10 cellular contexts compared by ENCODE assay signal in the genomic region with DNA sequence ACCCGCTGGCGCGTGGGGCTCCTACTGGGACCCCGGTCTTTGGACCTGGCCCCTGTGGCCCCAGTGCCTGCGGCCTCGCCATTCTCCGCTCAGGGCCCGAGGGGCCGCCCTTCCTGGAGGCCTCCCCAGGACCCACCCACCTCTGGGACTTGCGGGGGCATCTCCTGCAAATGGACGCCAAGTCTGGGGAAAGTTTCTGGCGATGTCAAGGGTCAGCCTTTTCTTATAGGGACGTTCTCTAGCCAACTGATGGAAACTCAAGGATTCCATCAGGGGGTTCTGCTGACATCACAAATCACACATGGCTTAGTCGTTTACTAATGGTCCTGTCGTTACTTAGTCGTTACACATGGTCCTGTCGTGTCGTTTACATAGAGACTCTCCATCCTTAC. TPM values are rescaled to one million over a fixed set of nuclear protein-coding genes. Genes with fewer than 3 reads are reported as not detected.
DNase-seq lines count a peak whose midpoint lies in the region; ATAC-seq and TF ChIP-seq lines count a peak whose summit lies in the region.
"Had no signal": no experiment of that assay in that cellular context is flagged by ENCODE, and none has a peak within 500 bp of the region (broad histone marks: within the 10 kb centered on the region; RNA-seq: fewer than 3 reads in every experiment).

No MANE protein-coding gene starts in this region.

- peak; percentile 26 for DNase-seq in NCI-H82 (lab: John Stamatoyannopoulos, UW)
- no peak for DNase-seq in NCI-H82 treated with DMSO at 0.1 percent for 48 hours (lab: John Stamatoyannopoulos, UW; ENCODE audit: unreplicated experiment)
- DNase-seq in body of pancreas: no peak
- DNase-seq in lower leg skin (ENCODE audit: low spot score in 2 of 2): no peak
- no peak for DNase-seq in suprapubic skin (ENCODE audit: low spot score in 2 of 2)
- DNase-seq in GDM1 (lab: John Stamatoyannopoulos, UW): no peak
- no peak for DNase-seq in activated CD4-positive, alpha-beta T cell treated with anti-CD3 and anti-CD28 coated beads, Interleukin-2, amount 50 U/mL, for 48 hours
- DNase-seq: hippocampal formation; NK-92 treated with Interleukin-12 subunit alpha and Interleukin-12 subunit beta, amount 100 ng/mL, for 24 hours had no signal

- no peaks in the 10 kb centered on the region for H3K9me3 ChIP-seq in body of pancreas
- H3K9me3 ChIP-seq in suprapubic skin: no peaks in the 10 kb centered on the region

- H3K27me3 ChIP-seq in body of pancreas (no peaks in the 10 kb centered on the region), suprapubic skin (peaks cover 13% of the 10 kb centered on the region)

- TF ChIP-seq CTCF in body of pancreas (IDR thresholded peaks at IDR 0.05) (no peak), lower leg skin (IDR thresholded peaks at IDR 0.05) (no peak), suprapubic skin (IDR thresholded peaks at IDR 0.05) (no peak)

- TF ChIP-seq EP300 in suprapubic skin (IDR thresholded peaks at IDR 0.05): no peak

- H3K36me3 ChIP-seq in body of pancreas (replicated peaks in 1 of 2; ENCODE audit: insufficient read depth in 1 of 2, low read depth in 2 of 2) (no peaks in the 10 kb centered on the region), suprapubic skin (no peaks in the 10 kb centered on the region)

- TF ChIP-seq POLR2A in body of pancreas (IDR thresholded peaks at IDR 0.05): no peak
- no peak for TF ChIP-seq POLR2A in lower leg skin (IDR thresholded peaks at IDR 0.05)
- no peak for TF ChIP-seq POLR2A in suprapubic skin (IDR thresholded peaks at IDR 0.05)

- H3K4me3 ChIP-seq in body of pancreas: peak overlapping the region in 1 of 2 donors; percentile 21
- H3K4me3 ChIP-seq in lower leg skin (ENCODE audit: low read depth, poor library complexity, severe bottlenecking): peak overlapping the region; percentile 3
- peak overlapping the region; percentile 59 for H3K4me3 ChIP-seq in suprapubic skin

- WGBS in body of pancreas, 2 donors: 40 to 52% methylated on average over 16 to 18 of the region's 18 CpGs
- 47 to 64% methylated on average over 8 to 12 of the region's 18 CpGs for WGBS in lower leg skin, 2 donors
- WGBS in suprapubic skin: 52% methylated on average over 9 of the region's 18 CpGs

- H3K27ac ChIP-seq in body of pancreas: no peak overlapping the region
- H3K27ac ChIP-seq in suprapubic skin: no peak overlapping the region

- H3K4me1 ChIP-seq in body of pancreas: peaks cover 12% of the 10 kb centered on the region
- H3K4me1 ChIP-seq in suprapubic skin: peaks cover 12% of the 10 kb centered on the region

- intact Hi-C loops in body of pancreas (cut with DNase I) (no loop called here), lower leg skin (cut with DNase I; ENCODE audit: low total_unique reads) (no loop called here)

- ATAC-seq in body of pancreas (peak; percentile 9), GM18867 (IDR thresholded peaks at IDR 0.05; ENCODE audit: unreplicated experiment) (no peak)

RNA-seq across cellular contexts. Expression of a gene that starts 57.7 kb away (rescaled TPM):
- 10 to 100 TPM in 1 of 2 donors, 1 to 10 TPM in 1; 5.9 to 12.2 TPM for total RNA-seq in body of pancreas
- total RNA-seq in lower leg skin: 1 to 10 TPM; 2.4 to 6.9 (median 4.2) TPM
- 10 to 100 TPM in 1 of 4 donors, 1 to 10 TPM in 3; 2.8 to 37.9 (median 3.7) TPM for total RNA-seq in suprapubic skin
